36 cellular contexts compared by ENCODE assay signal in the genomic region with DNA sequence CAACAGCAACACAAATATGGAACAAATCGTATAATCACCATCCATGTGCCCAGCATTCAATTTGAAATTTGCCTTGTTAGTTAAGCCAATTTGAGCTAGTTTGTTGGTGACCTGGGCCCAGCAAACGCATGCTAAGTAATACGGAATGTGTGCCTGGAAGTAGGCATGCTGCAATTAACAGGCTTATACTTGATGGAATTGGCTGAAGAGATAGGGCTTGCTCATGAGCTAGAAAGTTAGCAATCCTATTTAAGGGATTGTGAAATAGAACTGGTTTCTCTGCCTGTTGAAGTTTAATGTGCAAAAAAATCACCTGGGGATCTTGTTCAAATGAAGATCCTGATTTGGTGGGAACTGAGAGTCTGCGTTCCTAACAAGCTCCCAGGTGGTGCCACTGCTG. TPM values are rescaled to one million over a fixed set of nuclear protein-coding genes. Genes with fewer than 3 reads are reported as not detected.
"Had no signal": no experiment of that assay in that cellular context is flagged by ENCODE, and none has a peak within 500 bp of the region (broad histone marks: within the 10 kb centered on the region; RNA-seq: fewer than 3 reads in every experiment).

No MANE protein-coding gene starts in this region.

- H3K27ac Mint-ChIP-seq: activated CD4-positive, alpha-beta T cell treated with anti-CD3 and anti-CD28 coated beads, Interleukin-2, amount 10 ng/mL, durations not matched to agents 24 days and 14 days; activated CD8-positive, alpha-beta T cell treated with anti-CD3 and anti-CD28 coated beads for 36 hours; activated naive CD8-positive, alpha-beta T cell treated with anti-CD3 and anti-CD28 coated beads for 36 hours; activated T-cell treated with anti-CD3 and anti-CD28 coated beads, Interleukin-2, amount 50 U/mL, for 72 hours; activated T-helper 17 cell treated with anti-CD3 and anti-CD28 coated beads, Interleukin-2, amount 50 U/mL, for 72 hours had no signal

- H3K27me3 ChIP-seq: brain microvascular endothelial cell, SJCRH30 had no signal

- H3K9me3 Mint-ChIP-seq: activated CD4-positive, alpha-beta T cell treated with anti-CD3 and anti-CD28 coated beads, Interleukin-2, amount 10 ng/mL, durations not matched to agents 24 days and 14 days; activated CD8-positive, alpha-beta T cell treated with anti-CD3 and anti-CD28 coated beads for 36 hours; activated naive CD8-positive, alpha-beta T cell treated with anti-CD3 and anti-CD28 coated beads for 36 hours; activated T-cell treated with anti-CD3 and anti-CD28 coated beads, Interleukin-2, amount 50 U/mL, for 72 hours; activated T-helper 17 cell treated with anti-CD3 and anti-CD28 coated beads, Interleukin-2, amount 50 U/mL, for 72 hours had no signal

- H3K9me3 ChIP-seq: SJCRH30 had no signal

- H3K36me3 Mint-ChIP-seq: activated naive CD8-positive, alpha-beta T cell treated with anti-CD3 and anti-CD28 coated beads for 36 hours had no signal

- DNase-seq: activated CD4-positive, alpha-beta T cell treated with anti-CD3 and anti-CD28 coated beads, Interleukin-2, amount 10 ng/mL, durations not matched to agents 24 days and 14 days; activated CD4-positive, alpha-beta T cell treated with anti-CD3 and anti-CD28 coated beads, Interleukin-2, amount 50 U/mL, for 4 hours; activated CD4-positive, CD25-positive, alpha-beta regulatory T cell; activated CD8-positive, alpha-beta T cell treated with anti-CD3 and anti-CD28 coated beads for 36 hours; activated effector memory CD4-positive, alpha-beta T cell treated with anti-CD3 and anti-CD28 coated beads, Interleukin-2, amount 50 U/mL, for 16 hours; activated naive CD4-positive, alpha-beta T cell; activated naive CD4-positive, alpha-beta T cell treated with anti-CD3 and anti-CD28 coated beads, Interleukin-2, amount 50 U/mL, for 16 hours; activated naive CD8-positive, alpha-beta T cell treated with anti-CD3 and anti-CD28 coated beads for 36 hours; activated T-cell treated with anti-CD3 and anti-CD28 coated beads, Interleukin-2, amount 50 U/mL, for 1 hour; activated T-cell treated with anti-CD3 and anti-CD28 coated beads, Interleukin-2, amount 50 U/mL, for 72 hours; amniotic stem cell; aorta; brain microvascular endothelial cell; Karpas-422; MV-4-11; NCI-H1092; NCI-H1436 treated with DMSO at 0.1 percent for 48 hours; NCI-H1694 treated with DMSO at 0.1 percent for 48 hours; NCI-H2029; NCI-H2171; NCI-H510A; NCI-H526; NCI-H748 treated with DMSO at 0.1 percent for 48 hours; SHP77; SJCRH30; T1000; WERI-Rb-1 had no signal

- H3K27ac ChIP-seq: brain microvascular endothelial cell, SJCRH30, SK-N-MC, WERI-Rb-1 had no signal

- H3K4me3 Mint-ChIP-seq: activated CD4-positive, alpha-beta T cell treated with anti-CD3 and anti-CD28 coated beads, Interleukin-2, amount 10 ng/mL, durations not matched to agents 24 days and 14 days; activated CD8-positive, alpha-beta T cell treated with anti-CD3 and anti-CD28 coated beads for 36 hours; activated naive CD8-positive, alpha-beta T cell treated with anti-CD3 and anti-CD28 coated beads for 36 hours; activated T-cell treated with anti-CD3 and anti-CD28 coated beads, Interleukin-2, amount 50 U/mL, for 72 hours; activated T-helper 17 cell treated with anti-CD3 and anti-CD28 coated beads, Interleukin-2, amount 50 U/mL, for 72 hours had no signal

- H3K4me1 ChIP-seq: SJCRH30 had no signal

- ATAC-seq: activated CD8-positive, alpha-beta T cell treated with anti-CD3 and anti-CD28 coated beads for 36 hours; activated T-cell treated with anti-CD3 and anti-CD28 coated beads, Interleukin-2, amount 50 U/mL, for 72 hours; activated T-helper 17 cell treated with anti-CD3 and anti-CD28 coated beads, Interleukin-2, amount 50 U/mL, for 72 hours; Panc1 had no signal

- H3K4me3 ChIP-seq: SJCRH30, SK-N-MC had no signal

- H3K36me3 ChIP-seq: brain microvascular endothelial cell, SJCRH30, WERI-Rb-1 had no signal

RNA-seq across cellular contexts. Expression of gene LPO, which starts 8.5 kb away (rescaled TPM):
- total RNA-seq: activated CD4-positive, alpha-beta T cell treated with anti-CD3 and anti-CD28 coated beads, Interleukin-2, amount 10 ng/mL, durations not matched to agents 24 days and 14 days; activated CD8-positive, alpha-beta memory T cell treated with anti-CD3 and anti-CD28 coated beads for 36 hours; activated CD8-positive, alpha-beta T cell treated with anti-CD3 and anti-CD28 coated beads for 36 hours; activated naive CD8-positive, alpha-beta T cell treated with anti-CD3 and anti-CD28 coated beads for 36 hours; aorta; cardiac septum; MCF 10A; RPMI7951; SJCRH30; T-helper 1 cell treated with Interleukin-12 subunit alpha and Interleukin-12 subunit beta and Interleukin-4 antibody, amounts not matched to agents 30 ng/mL and 1 ng/mL, for 36 hours; T-helper 2 cell treated with Interferon-gamma antibody and Interleukin-4, amounts not matched to agents 100 ng/mL and 5 ng/mL, for 36 hours had no signal
- polyA plus RNA-seq: aorta had no signal

RNA-seq across cellular contexts. Expression of gene EPX, which starts 37.4 kb away (rescaled TPM):
- total RNA-seq: activated CD4-positive, alpha-beta T cell treated with anti-CD3 and anti-CD28 coated beads, Interleukin-2, amount 10 ng/mL, durations not matched to agents 24 days and 14 days; activated CD8-positive, alpha-beta memory T cell treated with anti-CD3 and anti-CD28 coated beads for 36 hours; activated CD8-positive, alpha-beta T cell treated with anti-CD3 and anti-CD28 coated beads for 36 hours; activated naive CD8-positive, alpha-beta T cell treated with anti-CD3 and anti-CD28 coated beads for 36 hours; activated T-cell treated with anti-CD3 and anti-CD28 coated beads, Interleukin-2, amount 50 U/mL, for 72 hours; activated T-helper 17 cell treated with anti-CD3 and anti-CD28 coated beads, Interleukin-2, amount 50 U/mL, for 72 hours; aorta; cardiac septum; MCF 10A; RPMI7951; SJCRH30; T-helper 1 cell treated with Interleukin-12 subunit alpha and Interleukin-12 subunit beta and Interleukin-4 antibody, amounts not matched to agents 30 ng/mL and 1 ng/mL, for 36 hours; T-helper 2 cell treated with Interferon-gamma antibody and Interleukin-4, amounts not matched to agents 100 ng/mL and 5 ng/mL, for 36 hours had no signal
- polyA plus RNA-seq: aorta had no signal

RNA-seq across cellular contexts. Expression of gene MPO, which starts 50.9 kb away (rescaled TPM):
- total RNA-seq: activated CD4-positive, alpha-beta T cell treated with anti-CD3 and anti-CD28 coated beads, Interleukin-2, amount 10 ng/mL, durations not matched to agents 24 days and 14 days; activated CD8-positive, alpha-beta memory T cell treated with anti-CD3 and anti-CD28 coated beads for 36 hours; activated CD8-positive, alpha-beta T cell treated with anti-CD3 and anti-CD28 coated beads for 36 hours; activated naive CD8-positive, alpha-beta T cell treated with anti-CD3 and anti-CD28 coated beads for 36 hours; T-helper 2 cell treated with Interferon-gamma antibody and Interleukin-4, amounts not matched to agents 100 ng/mL and 5 ng/mL, for 36 hours had no signal
